Comparison of ENCODE assay signal across 10 cellular contexts in genomic region chr5:162785673-162786072, GRCh38.
"Had no signal": no experiment of that assay in that cellular context is flagged by ENCODE, and none has a peak within 500 bp of the region (broad histone marks: within the 10 kb centered on the region; RNA-seq: fewer than 3 reads in every experiment).

No MANE protein-coding gene starts in this region.

- H3K27ac ChIP-seq: GM23248, HL-60, KMS-11 had no signal

- H3K36me3 ChIP-seq: HAP-1 had no signal

- ATAC-seq: HCT116 had no signal

- H3K9ac ChIP-seq: GM23248, KMS-11 had no signal

- DNase-seq: GM23248, GOT3, H7, HFFc6, KBM-7 had no signal

- H3K4me2 ChIP-seq: KMS-11 had no signal

- H3K4me1 ChIP-seq: HAP-1 had no signal

- H3K4me3 ChIP-seq: GM23248, HAP-1 had no signal

- H3K9me3 ChIP-seq: HAP-1 had no signal

- H2AFZ ChIP-seq: GM23248 had no signal

- FAIRE-seq: HTR-8/SVneo had no signal
